8 cellular contexts compared by ENCODE assay signal in genomic region chr10:78047314-78047891, GRCh38. TPM values are rescaled to one million over a fixed set of nuclear protein-coding genes. Genes with fewer than 3 reads are reported as not detected.
DNase-seq lines count a peak whose midpoint lies in the region; ATAC-seq, FAIRE-seq and TF ChIP-seq lines count a peak whose summit lies in the region.

No MANE protein-coding gene starts in this region.

- TF ChIP-seq CTCF in bronchial epithelial cell (IDR thresholded peaks at IDR 0.05; ENCODE audit: insufficient read depth, low read length, severe bottlenecking): peak; percentile 90
- peak; percentile 82 for TF ChIP-seq CTCF in kidney epithelial cell (IDR thresholded peaks at IDR 0.05; ENCODE audit: insufficient read depth, low read length, poor library complexity, severe bottlenecking)

- FAIRE-seq in bronchial epithelial cell (lab: Jason Lieb, UNC): no peak

- in situ Hi-C loops in G401 (cut with HindIII; ENCODE audit: low sequenced_read_pairs): no loop called here

- DNase-seq in G401 (ENCODE audit: low spot score) (peak; percentile 93), NCI-H2196 (lab: John Stamatoyannopoulos, UW; ENCODE audit: unreplicated experiment) (peak; percentile 76), bronchial epithelial cell (ENCODE audit: low read depth) (peak; percentile 75), kidney epithelial cell (ENCODE audit: low read depth) (peak; percentile 49), GM19240 (ENCODE audit: insufficient read length, low spot score) (no peak)
- peak; percentile 63 to 81 (median 67) for DNase-seq in activated CD4-positive, CD25-positive, alpha-beta regulatory T cell (lab: John Stamatoyannopoulos, UW)
- DNase-seq in stimulated activated CD4-positive, alpha-beta T cell treated with anti-CD3 and anti-CD28 coated beads, Interleukin-2, amount 100 ng/mL, for 24 hours: peak; percentile 89

- H3K27me3 ChIP-seq in bronchial epithelial cell (ENCODE audit: control insufficient read depth, insufficient read depth, low read length): no peaks in the 10 kb centered on the region
- no peaks in the 10 kb centered on the region for H3K27me3 ChIP-seq in kidney epithelial cell (ENCODE audit: control insufficient read depth, insufficient read depth, low read length)

- H3K4me3 ChIP-seq in bronchial epithelial cell (ENCODE audit: low read depth, low read length): no peak overlapping the region
- H3K4me3 ChIP-seq in kidney epithelial cell (ENCODE audit: low read depth, low read length): no peak overlapping the region

- H3K36me3 ChIP-seq in bronchial epithelial cell (ENCODE audit: control insufficient read depth, insufficient read depth, low read length): no peaks in the 10 kb centered on the region
- H3K36me3 ChIP-seq in kidney epithelial cell (ENCODE audit: control insufficient read depth, insufficient read depth, low read length): peaks cover 2% of the 10 kb centered on the region

- ATAC-seq in HG02852 (IDR thresholded peaks at IDR 0.05; ENCODE audit: unreplicated experiment): peak; percentile 60

RNA-seq across cellular contexts. Expression of gene RPS24, which starts 13.7 kb away (rescaled TPM):
- 3,664 and 4,261 TPM in 2 replicates for total RNA-seq in G401 (2014; rRNA removed; shearing (Covaris generic))
- total RNA-seq in bronchial epithelial cell: 2,740 and 5,046 TPM in 2 replicates
- 2,651 and 2,689 TPM in 2 replicates for total RNA-seq in kidney epithelial cell

RNA-seq across cellular contexts. Expression of gene POLR3A, which starts 18.1 kb away (rescaled TPM):
- 24.3 and 29.1 TPM in 2 replicates for total RNA-seq in G401 (2014; rRNA removed; shearing (Covaris generic))
- total RNA-seq in bronchial epithelial cell: 13.7 and 14.7 TPM in 2 replicates
- 20.7 and 22.1 TPM in 2 replicates for total RNA-seq in kidney epithelial cell
